ENCODE assay signal across 1 cellular context in the genomic region with DNA sequence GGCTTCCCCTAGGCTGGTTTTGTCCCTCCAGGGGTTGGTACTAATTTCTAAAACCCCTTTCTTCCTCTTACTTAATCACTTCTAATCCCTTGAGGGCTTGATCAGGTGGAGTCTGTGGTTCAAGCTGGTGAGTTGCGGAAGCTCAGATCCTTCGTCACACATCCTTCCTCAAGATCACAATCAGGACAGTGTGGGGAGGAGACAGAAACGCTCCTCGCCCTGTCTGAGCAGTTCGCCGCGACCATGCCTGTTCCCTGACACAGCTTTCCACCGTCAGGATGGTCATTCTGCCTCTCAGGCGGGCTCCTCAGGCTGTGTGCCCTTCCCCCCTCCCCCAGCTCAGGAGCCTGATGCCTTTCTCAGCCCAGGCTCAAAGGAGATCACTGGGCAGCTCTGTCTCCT.
TF ChIP-seq lines count a peak whose summit lies in the region.

No MANE protein-coding gene starts in this region.

TF ChIP-seq in SK-N-SH, 30 proteins besides CTCF, POLR2A, EP300 and RAD21 (continued from another document):
- TF ChIP-seq, protein P1, sequence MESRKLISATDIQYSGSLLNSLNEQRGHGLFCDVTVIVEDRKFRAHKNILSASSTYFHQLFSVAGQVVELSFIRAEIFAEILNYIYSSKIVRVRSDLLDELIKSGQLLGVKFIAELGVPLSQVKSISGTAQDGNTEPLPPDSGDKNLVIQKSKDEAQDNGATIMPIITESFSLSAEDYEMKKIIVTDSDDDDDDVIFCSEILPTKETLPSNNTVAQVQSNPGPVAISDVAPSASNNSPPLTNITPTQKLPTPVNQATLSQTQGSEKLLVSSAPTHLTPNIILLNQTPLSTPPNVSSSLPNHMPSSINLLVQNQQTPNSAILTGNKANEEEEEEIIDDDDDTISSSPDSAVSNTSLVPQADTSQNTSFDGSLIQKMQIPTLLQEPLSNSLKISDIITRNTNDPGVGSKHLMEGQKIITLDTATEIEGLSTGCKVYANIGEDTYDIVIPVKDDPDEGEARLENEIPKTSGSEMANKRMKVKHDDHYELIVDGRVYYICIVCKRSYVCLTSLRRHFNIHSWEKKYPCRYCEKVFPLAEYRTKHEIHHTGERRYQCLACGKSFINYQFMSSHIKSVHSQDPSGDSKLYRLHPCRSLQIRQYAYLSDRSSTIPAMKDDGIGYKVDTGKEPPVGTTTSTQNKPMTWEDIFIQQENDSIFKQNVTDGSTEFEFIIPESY (IDR thresholded peaks at IDR 0.05; ENCODE audit: borderline replicate concordance, low read depth) = no peak
- TF ChIP-seq, protein P2, sequence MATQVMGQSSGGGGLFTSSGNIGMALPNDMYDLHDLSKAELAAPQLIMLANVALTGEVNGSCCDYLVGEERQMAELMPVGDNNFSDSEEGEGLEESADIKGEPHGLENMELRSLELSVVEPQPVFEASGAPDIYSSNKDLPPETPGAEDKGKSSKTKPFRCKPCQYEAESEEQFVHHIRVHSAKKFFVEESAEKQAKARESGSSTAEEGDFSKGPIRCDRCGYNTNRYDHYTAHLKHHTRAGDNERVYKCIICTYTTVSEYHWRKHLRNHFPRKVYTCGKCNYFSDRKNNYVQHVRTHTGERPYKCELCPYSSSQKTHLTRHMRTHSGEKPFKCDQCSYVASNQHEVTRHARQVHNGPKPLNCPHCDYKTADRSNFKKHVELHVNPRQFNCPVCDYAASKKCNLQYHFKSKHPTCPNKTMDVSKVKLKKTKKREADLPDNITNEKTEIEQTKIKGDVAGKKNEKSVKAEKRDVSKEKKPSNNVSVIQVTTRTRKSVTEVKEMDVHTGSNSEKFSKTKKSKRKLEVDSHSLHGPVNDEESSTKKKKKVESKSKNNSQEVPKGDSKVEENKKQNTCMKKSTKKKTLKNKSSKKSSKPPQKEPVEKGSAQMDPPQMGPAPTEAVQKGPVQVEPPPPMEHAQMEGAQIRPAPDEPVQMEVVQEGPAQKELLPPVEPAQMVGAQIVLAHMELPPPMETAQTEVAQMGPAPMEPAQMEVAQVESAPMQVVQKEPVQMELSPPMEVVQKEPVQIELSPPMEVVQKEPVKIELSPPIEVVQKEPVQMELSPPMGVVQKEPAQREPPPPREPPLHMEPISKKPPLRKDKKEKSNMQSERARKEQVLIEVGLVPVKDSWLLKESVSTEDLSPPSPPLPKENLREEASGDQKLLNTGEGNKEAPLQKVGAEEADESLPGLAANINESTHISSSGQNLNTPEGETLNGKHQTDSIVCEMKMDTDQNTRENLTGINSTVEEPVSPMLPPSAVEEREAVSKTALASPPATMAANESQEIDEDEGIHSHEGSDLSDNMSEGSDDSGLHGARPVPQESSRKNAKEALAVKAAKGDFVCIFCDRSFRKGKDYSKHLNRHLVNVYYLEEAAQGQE (IDR thresholded peaks at IDR 0.05; ENCODE audit: low read depth, low read length) = no peak
